17 cellular contexts compared by ENCODE assay signal in the genomic region with DNA sequence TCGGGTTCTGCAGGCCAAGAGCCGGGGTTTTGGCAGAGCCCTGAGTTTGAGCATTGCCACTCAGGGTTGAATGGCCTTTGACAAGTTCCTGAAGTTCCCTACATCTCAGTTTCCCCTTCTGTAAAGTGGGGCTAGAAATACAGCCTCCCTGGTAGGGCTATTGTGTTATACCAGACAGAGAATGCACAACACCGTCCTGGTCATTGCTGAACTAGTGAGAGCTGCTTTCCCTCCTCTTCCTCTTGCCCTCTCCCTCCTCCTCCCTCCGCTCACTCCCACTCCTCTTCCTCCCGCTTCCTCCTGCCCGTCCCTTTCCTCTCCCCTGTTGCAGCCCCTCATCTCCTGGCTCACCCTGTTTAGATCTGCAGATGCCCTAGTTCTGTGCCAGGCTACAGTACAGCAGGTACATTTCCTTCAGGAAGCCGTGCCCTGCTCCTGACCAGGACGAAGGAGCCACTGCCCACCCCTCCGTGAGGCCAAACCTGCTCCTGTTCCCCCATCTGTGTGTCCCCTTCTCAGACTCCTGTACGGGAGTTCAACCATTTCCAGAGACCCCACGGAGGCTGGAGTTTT.
DNase-seq lines count a peak whose midpoint lies in the region; ATAC-seq, FAIRE-seq and TF ChIP-seq lines count a peak whose summit lies in the region.
"Had no signal": no experiment of that assay in that cellular context is flagged by ENCODE, and none has a peak within 500 bp of the region (broad histone marks: within the 10 kb centered on the region; RNA-seq: fewer than 3 reads in every experiment).

No MANE protein-coding gene starts in this region.

- no peak overlapping the region for H2BK120ac ChIP-seq in H1 (replicated peaks; ENCODE audit: low read depth, low read length)
- no peak overlapping the region for H2BK120ac ChIP-seq in neuronal stem cell (ENCODE audit: low read depth, low read length)

- CTCF ChIA-PET in H1 (lab: Charles Lee; ENCODE audit: partially characterized antibody) = interaction anchor here (0.6 to 3.6 kb wide), 14 partner anchors 10 to 224 kb away, joined by 3 to 15 read pairs (median 4); partner anchors contain the start of gene SHANK2

- no peak for TF ChIP-seq EP300 in H1 (IDR thresholded peaks at IDR 0.05; ENCODE audit: borderline replicate concordance in 1 of 2, low read depth in 2 of 2, low read length in 2 of 2)

- H3K56ac ChIP-seq in H1 (replicated peaks; ENCODE audit: insufficient read length, low read depth, low read length) = no peak overlapping the region

- H3K27ac Mint-ChIP-seq in GM23338 = no peak overlapping the region
- H3K27ac Mint-ChIP-seq: T-cell had no signal

- no peak overlapping the region for H3K9ac ChIP-seq in H1 (replicated peaks in 1 of 4; ENCODE audit: extremely low read depth in 1 of 4, low read depth in 3 of 4, low read length in 3 of 4)
- H3K9ac ChIP-seq in neuronal stem cell (ENCODE audit: low read depth, low read length, poor library complexity) = no peak overlapping the region

- no peaks in the 10 kb centered on the region for H3K9me2 ChIP-seq in GM23338 (ENCODE audit: insufficient read depth)

- H3K4me3 Mint-ChIP-seq in GM23338 = no peak overlapping the region
- H3K4me3 Mint-ChIP-seq: T-cell had no signal

- H3K79me2 ChIP-seq in GM23338 (replicated peaks; ENCODE audit: insufficient read depth) (no peaks in the 10 kb centered on the region), H1 (ENCODE audit: control insufficient read depth in 1 of 2, insufficient read depth in 2 of 2, low read length in 2 of 2) (no peaks in the 10 kb centered on the region)

- H2BK15ac ChIP-seq in H1 (ENCODE audit: low read length) (peak overlapping the region; percentile 72; the same call in 1 of the 2 replicates), neuronal stem cell (ENCODE audit: low read length) (no peak overlapping the region)

- no peak overlapping the region for H3K4me3 ChIP-seq in GM23338
- no peak overlapping the region for H3K4me3 ChIP-seq in H1 (ENCODE audit: extremely low read depth in 1 of 4, insufficient read depth in 2 of 4, low read depth in 3 of 4, low read length in 4 of 4)
- H3K4me3 ChIP-seq in neuronal stem cell (ENCODE audit: low read length in 2 of 2) = no peak overlapping the region
- H3K4me3 ChIP-seq: MG63 had no signal

- 69% methylated on average over 11 of the region's 11 CpGs; no CpG with 5 or more reads in 1 of the 2 experiments for WGBS in H1 (ENCODE audit: extremely low coverage in 1 of 2, insufficient coverage in 1 of 2, insufficient read length in 1 of 2, insufficient replicate concordance in 2 of 2, low coverage in 1 of 2, low lambda C conversion rate in 2 of 2, missing lambda C conversion rate in 1 of 2), 2 experiments
- no CpG with 5 or more reads among the region's 11 CpGs for WGBS in neuronal stem cell (ENCODE audit: extremely low coverage in 2 of 2, insufficient read length in 2 of 2, insufficient replicate concordance in 1 of 2), 2 donors

- no peaks in the 10 kb centered on the region for H4K20me1 ChIP-seq in GM23338 (replicated peaks; ENCODE audit: insufficient read depth)
- H4K20me1 ChIP-seq in H1 (replicated peaks in 1 of 2; ENCODE audit: control insufficient read depth in 1 of 2, insufficient read depth in 2 of 2, low read length in 2 of 2) = no peaks in the 10 kb centered on the region

- H2BK5ac ChIP-seq in H1 (ENCODE audit: low read depth, low read length) (no peak overlapping the region), neuronal stem cell (ENCODE audit: low read length) (no peak overlapping the region)

- H3K18ac ChIP-seq in H1 (ENCODE audit: extremely low read depth, low read length) (peak overlapping the region; percentile 28; the same call in 1 of the 2 replicates), neuronal stem cell (ENCODE audit: low read length) (peak overlapping the region; percentile 56)

- H4K8ac ChIP-seq in H1 (ENCODE audit: extremely low read depth, insufficient read depth, low read length) (no peak overlapping the region; the same call in none of the 2 replicates), neuronal stem cell (ENCODE audit: low read depth, low read length) (peak overlapping the region; percentile 94)

- H3K79me1 ChIP-seq in H1 (ENCODE audit: low read depth, low read length) (no peaks in the 10 kb centered on the region), neuronal stem cell (ENCODE audit: low read depth, low read length) (no peaks in the 10 kb centered on the region)

- H3K14ac ChIP-seq in H1 (ENCODE audit: insufficient read length) (no peak overlapping the region), neuronal stem cell (ENCODE audit: low read length) (no peak overlapping the region)

- no peaks in the 10 kb centered on the region for H3K23me2 ChIP-seq in H1 (ENCODE audit: low read depth, low read length)

- TF ChIP-seq CTCF in GM23338 (conservative IDR thresholded peaks at IDR 0.05; ENCODE audit: low read depth in 2 of 2) = no peak
- peak; percentile 38; the same call in 1 of the 2 replicates for TF ChIP-seq CTCF in LNCAP (IDR thresholded peaks at IDR 0.05)
- no peak for TF ChIP-seq CTCF in H1 (IDR thresholded peaks at IDR 0.05; ENCODE audit: control extremely low read depth in 1 of 3, insufficient read depth in 1 of 3, low read depth in 1 of 3, low read length in 3 of 3)
- TF ChIP-seq CTCF in GM10266 (IDR thresholded peaks at IDR 0.05; ENCODE audit: control insufficient read depth, insufficient read depth, low read depth, missing control alignments) = no peak

- H2BK12ac ChIP-seq in H1 (ENCODE audit: low read depth, low read length) (no peak overlapping the region), neuronal stem cell (ENCODE audit: low read length) (no peak overlapping the region)

- no peak overlapping the region for H3K27ac ChIP-seq in GM23338 (ENCODE audit: low read depth)
- no peak overlapping the region for H3K27ac ChIP-seq in H1 (ENCODE audit: low read depth, low read length)
- H3K27ac ChIP-seq in neuronal stem cell (replicated peaks; ENCODE audit: low read length) = no peak overlapping the region

- H3K23ac ChIP-seq in H1 (ENCODE audit: insufficient read length) = no peak overlapping the region
- H3K23ac ChIP-seq in neuronal stem cell (ENCODE audit: low read depth, low read length, poor library complexity) = no peak overlapping the region

- H3K4me1 ChIP-seq in GM23338 (ENCODE audit: insufficient read depth) = peaks cover 5% of the 10 kb centered on the region; the same call in 1 of the 2 replicates
- H3K4me1 ChIP-seq in H1 (replicated peaks in 1 of 4; ENCODE audit: control insufficient read depth in 3 of 4, insufficient read depth in 4 of 4, low read length in 3 of 4) = peaks cover 0 to 5% (median 0%) of the 10 kb centered on the region in 4 experiments; a peak in 2 of 7 replicates
- H3K4me1 ChIP-seq in neuronal stem cell (ENCODE audit: control insufficient read depth in 2 of 2, insufficient read depth in 1 of 2, low read depth in 1 of 2, low read length in 2 of 2) = peaks cover 0 to 1% of the 10 kb centered on the region in 2 donors

- POLR2A ChIA-PET in H1 (lab: Charles Lee; ENCODE audit: partially characterized antibody) = interaction anchor here (1.0 to 1.5 kb wide), 3 partner anchors 13 to 97 kb away, joined by 3 to 4 read pairs (median 3); no protein-coding TSS in a partner anchor

- H4K5ac ChIP-seq in H1 (ENCODE audit: insufficient read length, low read depth, low read length) = no peak overlapping the region

- H3K4ac ChIP-seq in H1 (replicated peaks; ENCODE audit: insufficient read length, low read depth, low read length) = peak overlapping the region; percentile 27
- H3K4ac ChIP-seq in neuronal stem cell (ENCODE audit: low read length) = no peak overlapping the region

- peaks cover 11% of the 10 kb centered on the region for H3K27me3 Mint-ChIP-seq in GM23338 (ENCODE audit: insufficient read depth, low read depth, poor library complexity)

- H4K91ac ChIP-seq in H1 (replicated peaks; ENCODE audit: insufficient read length, low read length) = no peak overlapping the region
- H4K91ac ChIP-seq in neuronal stem cell (ENCODE audit: low read depth, low read length, poor library complexity) = no peak overlapping the region

- H3K36me3 ChIP-seq in GM23338 (ENCODE audit: insufficient read depth) (no peaks in the 10 kb centered on the region), H1 (ENCODE audit: control insufficient read depth in 2 of 4, insufficient read depth in 4 of 4, low read length in 3 of 4) (no peaks in the 10 kb centered on the region), neuronal stem cell (replicated peaks in 1 of 2; ENCODE audit: control insufficient read depth in 2 of 2, insufficient read depth in 2 of 2, low read length in 2 of 2) (no peaks in the 10 kb centered on the region)
- H3K36me3 ChIP-seq: MG63 had no signal

- no peak for FAIRE-seq in H1 (lab: Jason Lieb, UNC)

- H2AK5ac ChIP-seq in H1 (ENCODE audit: low read depth, low read length) (no peak overlapping the region), neuronal stem cell (ENCODE audit: low read depth, low read length) (no peak overlapping the region)

- peaks cover 9% of the 10 kb centered on the region for H3K4me1 Mint-ChIP-seq in GM23338
- H3K4me1 Mint-ChIP-seq: T-cell had no signal

- no peaks in the 10 kb centered on the region for H3F3A ChIP-seq in GM23338 (replicated peaks; ENCODE audit: low read depth)

- DNase-seq in GM23338 (ENCODE audit: low spot score) (no peak), H1 (ENCODE audit: low read depth in 1 of 2, low spot score in 2 of 2) (no peak), neuronal stem cell (ENCODE audit: low spot score) (no peak), GM10266 (ENCODE audit: extremely low spot score) (no peak)
- no peak for DNase-seq in activated CD4-positive, CD25-positive, alpha-beta regulatory T cell treated with anti-CD3 and anti-CD28 coated beads, Interleukin-2, amount 50 U/mL, for 72 hours
- DNase-seq: C1 segment of cervical spinal cord; DMS79; NCI-H1048; NCI-H1930; NK-92 treated with Interleukin-12 subunit alpha and Interleukin-12 subunit beta, amount 100 ng/mL, for 24 hours; SIG-M5; T-cell had no signal

- TF ChIP-seq POLR2A in H1 (IDR thresholded peaks at IDR 0.05; ENCODE audit: control extremely low read depth in 1 of 2, low read depth in 2 of 2, low read length in 2 of 2) = no peak

- ATAC-seq in GM23338 (peak; percentile 22), HG02678 (IDR thresholded peaks at IDR 0.05; ENCODE audit: unreplicated experiment) (no peak), HG03196 (IDR thresholded peaks at IDR 0.05; ENCODE audit: unreplicated experiment) (no peak)
- ATAC-seq: SK-N-SH treated with all-trans-retinoic acid at 6 μM for 48 hours, T-cell had no signal

- H2AFZ ChIP-seq in GM23338 (peak overlapping the region; percentile 69), H1 (ENCODE audit: low read length) (0 out of 2 replicates have a peak overlapping the region, but pooled peaks have one; percentile 60), neuronal stem cell (ENCODE audit: low read length) (no peak overlapping the region)

- peaks cover 4% of the 10 kb centered on the region for H3K9me3 Mint-ChIP-seq in GM23338
- H3K9me3 Mint-ChIP-seq: T-cell had no signal

- TF ChIP-seq RAD21 in H1 (IDR thresholded peaks at IDR 0.05 in 1 of 2, conservative IDR thresholded peaks at IDR 0.05 in 1 of 2; ENCODE audit: low read depth in 2 of 2, low read length in 2 of 2) = no peak

- no peaks in the 10 kb centered on the region for H3K9me3 ChIP-seq in H1 (ENCODE audit: insufficient read depth in 2 of 2, low read depth in 1 of 2, low read length in 1 of 2)
- no peaks in the 10 kb centered on the region for H3K9me3 ChIP-seq in neuronal stem cell (replicated peaks in 1 of 2; ENCODE audit: control insufficient read depth in 2 of 2, insufficient read depth in 1 of 2, low read depth in 1 of 2, low read length in 2 of 2)
- H3K9me3 ChIP-seq: MG63 had no signal

- H3K27me3 ChIP-seq in GM23338 (ENCODE audit: insufficient read depth) = no peaks in the 10 kb centered on the region
- no peaks in the 10 kb centered on the region for H3K27me3 ChIP-seq in H1 (replicated peaks in 1 of 4; ENCODE audit: control insufficient read depth in 3 of 4, extremely low read depth in 1 of 4, insufficient read depth in 3 of 4, low read length in 3 of 4)
- H3K27me3 ChIP-seq in neuronal stem cell (ENCODE audit: control insufficient read depth in 3 of 3, insufficient read depth in 3 of 3, low read depth in 1 of 3, low read length in 3 of 3) = peaks cover 0 to 29% (median 0%) of the 10 kb centered on the region in 3 experiments
- H3K27me3 ChIP-seq: MG63 had no signal

- H3K4me2 ChIP-seq in GM23338 (no peak overlapping the region), H1 (ENCODE audit: insufficient read depth in 1 of 2, low read depth in 2 of 2, low read length in 2 of 2) (no peak overlapping the region), neuronal stem cell (ENCODE audit: insufficient read depth, low read length, poor library complexity, severe bottlenecking) (no peak overlapping the region)

- H2BK20ac ChIP-seq in H1 (ENCODE audit: low read length) = peak overlapping the region; percentile 72; the same call in 1 of the 2 replicates

- no peaks in the 10 kb centered on the region; the same call in 2 of the 3 replicates for H3K36me3 Mint-ChIP-seq in GM23338 (ENCODE audit: low read depth)
- H3K36me3 Mint-ChIP-seq: T-cell had no signal
